ENCODE assay signal across 1 cellular context in genomic region chr2:47422016-47422415, GRCh38.
TF ChIP-seq lines count a peak whose summit lies in the region.

No MANE protein-coding gene starts in this region.

TF ChIP-seq in WTC11, 78 proteins besides CTCF, POLR2A, EP300 and RAD21 (continued from another document):
- TF ChIP-seq TCF7 (CRISPR knock-in tag; IDR thresholded peaks at IDR 0.05; ENCODE audit: low read depth) = no peak
